In genomic region chr6:46452312-46452917, GRCh38 we compare ENCODE assay signal across 31 cellular contexts. TPM values are rescaled to one million over a fixed set of nuclear protein-coding genes. Genes with fewer than 3 reads are reported as not detected.
DNase-seq lines count a peak whose midpoint lies in the region; ATAC-seq, FAIRE-seq and TF ChIP-seq lines count a peak whose summit lies in the region.
"Had no signal": no experiment of that assay in that cellular context is flagged by ENCODE, and none has a peak within 500 bp of the region (broad histone marks: within the 10 kb centered on the region; RNA-seq: fewer than 3 reads in every experiment).

No MANE protein-coding gene starts in this region.

- H3K4me1 ChIP-seq in HepG2 (ENCODE audit: insufficient read depth, low read length) (no peaks in the 10 kb centered on the region), right lobe of liver (no peaks in the 10 kb centered on the region)
- H3K4me1 ChIP-seq: foreskin keratinocyte, SJCRH30 had no signal

- BruUV-seq in HepG2 (replicated peaks; lab: Mats Ljungman, UMichigan), result no TSS peak

- H3K36me3 ChIP-seq in HepG2 (replicated peaks in 1 of 2; ENCODE audit: control insufficient read depth in 1 of 2, insufficient read depth in 2 of 2, low read length in 2 of 2), result no peaks in the 10 kb centered on the region
- no peaks in the 10 kb centered on the region for H3K36me3 ChIP-seq in right lobe of liver
- H3K36me3 ChIP-seq: brain microvascular endothelial cell, neutrophil, SJCRH30, tibial nerve had no signal

- H3K27me3 ChIP-seq in HepG2 (ENCODE audit: control insufficient read depth in 1 of 2, insufficient read depth in 2 of 2, low read length in 2 of 2) (no peaks in the 10 kb centered on the region), right lobe of liver (no peaks in the 10 kb centered on the region)
- H3K27me3 ChIP-seq: brain microvascular endothelial cell, foreskin keratinocyte, neutrophil, SJCRH30, tibial nerve had no signal

- H3K9ac ChIP-seq in HepG2 (ENCODE audit: insufficient read depth, low read depth, low read length), result no peak overlapping the region

- TF ChIP-seq EP300 in HepG2 (IDR thresholded peaks at IDR 0.05; ENCODE audit: low read depth in 2 of 2, low read length in 2 of 2) (no peak), HepG2 (CRISPR knock-in tag; IDR thresholded peaks at IDR 0.05; ENCODE audit: borderline replicate concordance) (no peak)

- H2AFZ ChIP-seq in HepG2 (ENCODE audit: low read length), result no peak overlapping the region
- H2AFZ ChIP-seq: PC-9 had no signal

- intact Hi-C loops in HepG2 (cut with micrococcal nuclease; ENCODE audit: unreplicated experiment), result no loop called here
- intact Hi-C loops in right lobe of liver (cut with DNase I), result no loop called here

- no peak for TF ChIP-seq RAD21 in HepG2 (CRISPR knock-in tag; IDR thresholded peaks at IDR 0.05)

- TF ChIP-seq POLR2A in HepG2 (IDR thresholded peaks at IDR 0.05; ENCODE audit: insufficient read depth in 1 of 2, low read depth in 2 of 2, low read length in 2 of 2) (no peak), right lobe of liver (IDR thresholded peaks at IDR 0.05) (no peak)

- POLR2A ChIA-PET in HepG2 (lab: Yijun Ruan, JAX), result no interaction called here

- no peak overlapping the region for H3K4me2 ChIP-seq in HepG2 (ENCODE audit: low read depth, low read length)
- H3K4me2 ChIP-seq: PC-9 had no signal

- no peak for TF ChIP-seq CTCF in HepG2 (CRISPR knock-in tag; IDR thresholded peaks at IDR 0.05)
- no peak for TF ChIP-seq CTCF in right lobe of liver (IDR thresholded peaks at IDR 0.05)
- TF ChIP-seq CTCF in coronary artery (IDR thresholded peaks at IDR 0.05), result no peak
- TF ChIP-seq CTCF in omental fat pad (IDR thresholded peaks at IDR 0.05), result no peak

- H3K27ac ChIP-seq in HepG2 (ENCODE audit: extremely low read length, insufficient read depth, low read length), result no peak overlapping the region
- no peak overlapping the region for H3K27ac ChIP-seq in right lobe of liver
- H3K27ac ChIP-seq in coronary artery, result peak overlapping the region; percentile 30 to 38
- H3K27ac ChIP-seq: C4-2B, foreskin keratinocyte, HL-60, neutrophil, PC-9, SJCRH30, tibial nerve had no signal

- no peaks in the 10 kb centered on the region for H4K20me1 ChIP-seq in HepG2 (ENCODE audit: insufficient read depth, low read length)

- H3K9me3 ChIP-seq in HepG2 (ENCODE audit: low read length) (no peaks in the 10 kb centered on the region; the same call in 1 of the 2 replicates), right lobe of liver (peaks cover 0 to 1% (median 0%) of the 10 kb centered on the region in 4 donors)
- H3K9me3 ChIP-seq: neutrophil, SJCRH30 had no signal

- in situ Hi-C loops in HepG2 (cut with HindIII; ENCODE audit: extremely low pct_ligation_motif_present, low pct_unique_long_range_greater_than_20kb), result no loop called here

- no peak for ATAC-seq in HepG2
- no peak for ATAC-seq in right lobe of liver
- no peak for ATAC-seq in HG03175 (IDR thresholded peaks at IDR 0.05; ENCODE audit: unreplicated experiment)
- ATAC-seq in HG02938 (IDR thresholded peaks at IDR 0.05; ENCODE audit: unreplicated experiment), result no peak
- no peak for ATAC-seq in omental fat pad (ENCODE audit: low FRiP score)
- ATAC-seq: foreskin keratinocyte, GM12878 had no signal

- no peak for FAIRE-seq in HepG2 (lab: Jason Lieb, UNC)
- FAIRE-seq: D721Med, endothelial cell of umbilical vein, GM12878, islet of Langerhans had no signal

- CTCF ChIA-PET in HepG2 (lab: Yijun Ruan, JAX; ENCODE audit: low intra/inter-chr PET ratio, low total read pairs), result no interaction called here

- H3K4me3 ChIP-seq in HepG2 (replicated peaks in 1 of 3; ENCODE audit: insufficient read depth in 1 of 3, low read depth in 2 of 3, low read length in 3 of 3), result no peak overlapping the region
- H3K4me3 ChIP-seq in right lobe of liver, result no peak overlapping the region
- H3K4me3 ChIP-seq in coronary artery, result no peak overlapping the region
- H3K4me3 ChIP-seq: GM12878, lung, PC-9, SJCRH30, tibial nerve had no signal

- no peaks in the 10 kb centered on the region for H3K79me2 ChIP-seq in HepG2 (ENCODE audit: insufficient read depth, low read length)

- 28% methylated on average over 3 of the region's 3 CpGs for WGBS in HepG2 (ENCODE audit: low lambda C conversion rate)
- WGBS in right lobe of liver (ENCODE audit: insufficient coverage, low coverage, low lambda C conversion rate, missing lambda C conversion rate), result 89% methylated on average over 3 of the region's 3 CpGs

- no peak for DNase-seq in HepG2 (ENCODE audit: low spot score)
- no peak for DNase-seq in right lobe of liver
- DNase-seq in NCI-H345 (lab: John Stamatoyannopoulos, UW), result peak; percentile 17
- no peak for DNase-seq in coronary artery (ENCODE audit: low spot score)
- no peak for DNase-seq in dedifferentiated amniotic fluid mesenchymal stem cell (ENCODE audit: extremely low spot score)
- DNase-seq in omental fat pad (ENCODE audit: low spot score), result no peak
- DNase-seq: activated CD4-positive, alpha-beta T cell treated with anti-CD3 and anti-CD28 coated beads, Interleukin-2, amount 10 ng/mL, durations not matched to agents 24 days and 14 days; activated CD8-positive, alpha-beta memory T cell treated with anti-CD3 and anti-CD28 coated beads, Interleukin-2, amount 50 U/mL, for 4 hours; activated naive CD8-positive, alpha-beta T cell treated with anti-CD3 and anti-CD28 coated beads, Interleukin-2, amount 10 ng/mL, durations not matched to agents 7 days and 5 days; dermis blood vessel endothelial cell; hypothalamus; NCI-H1930; NCI-H774; PC-9; retina; stimulated activated naive CD4-positive, alpha-beta T cell treated with Interleukin-2 at 50 U/mL for 16 hours had no signal

TF ChIP-seq in HepG2, 621 proteins besides CTCF, POLR2A, EP300 and RAD21:
- TF ChIP-seq MXI1 (IDR thresholded peaks at IDR 0.05; ENCODE audit: borderline replicate concordance, low read depth, low read length), result 0 out of 3 replicates have a peak, but pooled peaks have one; percentile 13
- peak; percentile 96 for TF ChIP-seq LCORL (IDR thresholded peaks at IDR 0.05)
- no peak for TF ChIP-seq LCORL (CRISPR knock-in tag; IDR thresholded peaks at IDR 0.05)
- TF ChIP-seq CBFB (CRISPR knock-in tag; IDR thresholded peaks at IDR 0.05), result no peak

RNA-seq across cellular contexts. Expression of gene RCAN2, which starts 38.8 kb away (rescaled TPM):
- total RNA-seq in HepG2 (2016; rRNA removed; fragmentation: Illumina TruSeq; extraction: Trizol) (not detected in 2 replicates), right lobe of liver (1 to 10 TPM in 5 of 6 experiments, under 1 TPM in 1; 0.77 to 4.5 (median 1.9) TPM), omental fat pad (1 to 10 TPM; 2.5 to 7.9 (median 3.7) TPM)
- not detected in 2 replicates for total RNA-seq in HepG2 (2016; cell fraction: cytosol; rRNA removed; fragmentation: Illumina TruSeq; extraction: Trizol; ENCODE audit: low read depth)
- not detected in 2 replicates for total RNA-seq in HepG2 (2016; cell fraction: insoluble cytoplasmic fraction; rRNA removed; fragmentation: Illumina TruSeq; extraction: Trizol)
- not detected in 2 replicates for total RNA-seq in HepG2 (2016; cell fraction: membrane; rRNA removed; fragmentation: Illumina TruSeq; extraction: Trizol)
- total RNA-seq in HepG2 (2016; cell fraction: nucleus; rRNA removed; fragmentation: Illumina TruSeq; extraction: Trizol), result not detected in 2 replicates
- polyA plus RNA-seq in HepG2 (2011; rRNA removed), result not detected in 2 replicates
- polyA plus RNA-seq in HepG2 (2011; cell fraction: cytosol; rRNA removed), result not detected in 2 replicates
- not detected in 2 replicates for polyA plus RNA-seq in HepG2 (2011; cell fraction: nucleus; rRNA removed)
- polyA plus RNA-seq in HepG2 (2012), result not detected in 2 replicates
- not detected in 2 replicates for polyA plus RNA-seq in HepG2 (2016; cell fraction: cytosol; fragmentation: Illumina TruSeq; extraction: Trizol; ENCODE audit: low read depth)
- polyA plus RNA-seq in HepG2 (2016; cell fraction: insoluble cytoplasmic fraction; fragmentation: Illumina TruSeq; extraction: Trizol; ENCODE audit: low read depth), result not detected in 2 replicates
- not detected in 2 replicates for polyA plus RNA-seq in HepG2 (2016; cell fraction: membrane; fragmentation: Illumina TruSeq; extraction: Trizol; ENCODE audit: low read depth)
- not detected in 2 replicates for polyA plus RNA-seq in HepG2 (2016; cell fraction: nucleus; fragmentation: Illumina TruSeq; extraction: Trizol; ENCODE audit: insufficient read depth, low read depth)
- not detected in 2 replicates for polyA minus RNA-seq in HepG2 (2011; rRNA and poly(A)+ RNA removed; ENCODE audit: low replicate concordance)
- not detected in 2 replicates for polyA minus RNA-seq in HepG2 (2011; cell fraction: cytosol; rRNA and poly(A)+ RNA removed)
- polyA minus RNA-seq in HepG2 (2011; cell fraction: nucleus; rRNA and poly(A)+ RNA removed), result not detected in 2 replicates
- total RNA-seq: activated T-helper 2 cell treated with anti-CD3 and anti-CD28 coated beads, Interferon-gamma antibody, Interleukin-2, Interleukin-4, amounts not matched to agents 10 μg/mL and 5 μg/mL and 100 μg/mL, durations not matched to agents 14 hours and 24 hours and 36 hours; foreskin keratinocyte; GM12878 had no signal
- polyA plus RNA-seq: foreskin keratinocyte had no signal

Comparison
In these comparisons a context has a peak if more than half of its experiments do, and no peak if none do; other contexts are left out.
1. H3K27ac ChIP-seq: peak in coronary artery (2 of 2); none in HepG2 (single experiment) and right lobe of liver (0 of 3).